Comparison of ENCODE assay signal across 1 cellular context in genomic region chr6:11685411-11686093, GRCh38.
TF ChIP-seq lines count a peak whose summit lies in the region.

No MANE protein-coding gene starts in this region.

TF ChIP-seq in IMR-90, 13 proteins besides CTCF, POLR2A, EP300 and RAD21 (continued from another document):
- no peak for TF ChIP-seq CHD1 (IDR thresholded peaks at IDR 0.05; ENCODE audit: low read depth, low read length)
- no peak for TF ChIP-seq BHLHE40 (IDR thresholded peaks at IDR 0.05; ENCODE audit: low read depth, low read length)
- TF ChIP-seq FOS (IDR thresholded peaks at IDR 0.05; ENCODE audit: low read depth, low read length): no peak
- no peak for TF ChIP-seq RCOR1 (IDR thresholded peaks at IDR 0.05; ENCODE audit: insufficient replicate concordance, low read length)
- TF ChIP-seq CEBPB (IDR thresholded peaks at IDR 0.05; ENCODE audit: low read depth, low read length): no peak
- no peak for TF ChIP-seq MAZ (IDR thresholded peaks at IDR 0.05; ENCODE audit: borderline replicate concordance, low read depth, low read length)
- no peak for TF ChIP-seq SMC3 (IDR thresholded peaks at IDR 0.05; ENCODE audit: low read depth, low read length)
- no peak for TF ChIP-seq ELK1 (IDR thresholded peaks at IDR 0.05; ENCODE audit: borderline replicate concordance, low read depth, low read length)
